Comparison of ENCODE assay signal across 23 cellular contexts in genomic region chr4:152989554-152989970, GRCh38.
"Had no signal": no experiment of that assay in that cellular context is flagged by ENCODE, and none has a peak within 500 bp of the region (broad histone marks: within the 10 kb centered on the region; RNA-seq: fewer than 3 reads in every experiment).

No MANE protein-coding gene starts in this region.

- H3K36me3 Mint-ChIP-seq: immature natural killer cell; stimulated activated memory B cell treated with anti-CD40 and anti-IgM and Interleukin-4, amounts not matched to agents 10 μg/mL and 1 μg/mL and 100 μg/mL, for 72 hours had no signal

- ATAC-seq: effector memory CD8-positive, alpha-beta T cell; psoas muscle; right cardiac atrium; stimulated activated memory B cell treated with anti-CD40 and anti-IgM and Interleukin-4, amounts not matched to agents 10 μg/mL and 1 μg/mL and 100 μg/mL, for 72 hours; stimulated activated naive CD8-positive, alpha-beta T cell treated with anti-CD3 and anti-CD28 coated beads, Interleukin-15, Interleukin-2, amounts not matched to agents 100 U/mL and 50 U/mL, for 24 hours had no signal

- H3K9me3 ChIP-seq: esophagus squamous epithelium, psoas muscle, sigmoid colon, spleen, thoracic aorta, tibial nerve, vagina had no signal

- H3K4me1 ChIP-seq: psoas muscle, sigmoid colon, spleen, tibial nerve, vagina had no signal

- H3K27me3 ChIP-seq: esophagus squamous epithelium, sigmoid colon, spleen, tibial nerve, vagina had no signal

- H3K4me3 ChIP-seq: coronary artery, esophagus squamous epithelium, psoas muscle, sigmoid colon, spleen, thoracic aorta, tibial nerve, vagina had no signal

- H3K4me3 Mint-ChIP-seq: effector memory CD8-positive, alpha-beta T cell; immature natural killer cell; nephron; stimulated activated memory B cell treated with anti-CD40 and anti-IgM and Interleukin-4, amounts not matched to agents 10 μg/mL and 1 μg/mL and 100 μg/mL, for 72 hours had no signal

- H3K36me3 ChIP-seq: esophagus squamous epithelium, sigmoid colon, spleen, thoracic aorta, tibial nerve, vagina had no signal

- H3K4me1 Mint-ChIP-seq: immature natural killer cell; nephron; stimulated activated memory B cell treated with anti-CD40 and anti-IgM and Interleukin-4, amounts not matched to agents 10 μg/mL and 1 μg/mL and 100 μg/mL, for 72 hours had no signal

- DNase-seq: dermis blood vessel endothelial cell; effector memory CD8-positive, alpha-beta T cell; erythroblast; esophagus squamous epithelium; hypothalamus; immature natural killer cell; islet precursor cell; kidney glomerular epithelial cell; mesenchymal stem cell; midbrain; nucleus accumbens; psoas muscle; right cardiac atrium; sigmoid colon; spleen; stimulated activated CD4-positive, alpha-beta T cell treated with anti-CD3 and anti-CD28 coated beads, Interleukin-4, amount 100 ng/mL, for 4 hours; stimulated activated naive CD8-positive, alpha-beta T cell treated with anti-CD3 and anti-CD28 coated beads, Interleukin-15, Interleukin-2, amounts not matched to agents 100 U/mL and 50 U/mL, for 24 hours had no signal

- H3K27ac ChIP-seq: coronary artery, esophagus squamous epithelium, psoas muscle, sigmoid colon, spleen, thoracic aorta, tibial nerve, vagina had no signal

- H3K9me3 Mint-ChIP-seq: effector memory CD8-positive, alpha-beta T cell; immature natural killer cell; nephron; stimulated activated memory B cell treated with anti-CD40 and anti-IgM and Interleukin-4, amounts not matched to agents 10 μg/mL and 1 μg/mL and 100 μg/mL, for 72 hours had no signal

- H3K27ac Mint-ChIP-seq: effector memory CD8-positive, alpha-beta T cell; immature natural killer cell; nephron; stimulated activated memory B cell treated with anti-CD40 and anti-IgM and Interleukin-4, amounts not matched to agents 10 μg/mL and 1 μg/mL and 100 μg/mL, for 72 hours had no signal
